Comparison of ENCODE assay signal across 1 cellular context in genomic region chr5:140420665-140421361, GRCh38.
TF ChIP-seq lines count a peak whose summit lies in the region.

No MANE protein-coding gene starts in this region.

TF ChIP-seq in HepG2, 621 proteins besides CTCF, POLR2A, EP300 and RAD21 (continued from another document):
- TF ChIP-seq USF2 (IDR thresholded peaks at IDR 0.05; ENCODE audit: low read depth, low read length), result no peak
- no peak for TF ChIP-seq USF2 (CRISPR knock-in tag; IDR thresholded peaks at IDR 0.05; ENCODE audit: borderline replicate concordance)
- TF ChIP-seq ZNF276 (CRISPR knock-in tag; IDR thresholded peaks at IDR 0.05; ENCODE audit: low read depth), result no peak
- TF ChIP-seq ERF (CRISPR knock-in tag; IDR thresholded peaks at IDR 0.05), result no peak
- TF ChIP-seq ATF7 (IDR thresholded peaks at IDR 0.05), result no peak
- TF ChIP-seq ATF7 (CRISPR knock-in tag; IDR thresholded peaks at IDR 0.05), result no peak
- TF ChIP-seq PTBP1 (IDR thresholded peaks at IDR 0.05; ENCODE audit: low read depth, low read length, poor library complexity, severe bottlenecking), result no peak
- TF ChIP-seq ISX (CRISPR knock-in tag; conservative IDR thresholded peaks at IDR 0.05), result no peak
- TF ChIP-seq SALL1 (CRISPR knock-in tag; IDR thresholded peaks at IDR 0.05), result no peak
- TF ChIP-seq HINFP (CRISPR knock-in tag; IDR thresholded peaks at IDR 0.05; ENCODE audit: low read depth), result no peak
- no peak for TF ChIP-seq TP53 (CRISPR knock-in tag; conservative IDR thresholded peaks at IDR 0.05)
- TF ChIP-seq SKIL (CRISPR knock-in tag; IDR thresholded peaks at IDR 0.05; ENCODE audit: borderline replicate concordance), result no peak
- TF ChIP-seq ZFP62 (CRISPR knock-in tag; IDR thresholded peaks at IDR 0.05), result no peak
- TF ChIP-seq, protein P1, sequence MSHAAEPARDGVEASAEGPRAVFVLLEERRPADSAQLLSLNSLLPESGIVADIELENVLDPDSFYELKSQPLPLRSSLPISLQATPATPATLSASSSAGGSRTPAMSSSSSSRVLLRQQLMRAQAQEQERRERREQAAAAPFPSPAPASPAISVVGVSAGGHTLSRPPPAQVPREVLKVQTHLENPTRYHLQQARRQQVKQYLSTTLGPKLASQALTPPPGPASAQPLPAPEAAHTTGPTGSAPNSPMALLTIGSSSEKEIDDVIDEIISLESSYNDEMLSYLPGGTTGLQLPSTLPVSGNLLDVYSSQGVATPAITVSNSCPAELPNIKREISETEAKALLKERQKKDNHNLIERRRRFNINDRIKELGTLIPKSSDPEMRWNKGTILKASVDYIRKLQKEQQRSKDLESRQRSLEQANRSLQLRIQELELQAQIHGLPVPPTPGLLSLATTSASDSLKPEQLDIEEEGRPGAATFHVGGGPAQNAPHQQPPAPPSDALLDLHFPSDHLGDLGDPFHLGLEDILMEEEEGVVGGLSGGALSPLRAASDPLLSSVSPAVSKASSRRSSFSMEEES (CRISPR knock-in tag; IDR thresholded peaks at IDR 0.05), result no peak
- TF ChIP-seq, protein P2, sequence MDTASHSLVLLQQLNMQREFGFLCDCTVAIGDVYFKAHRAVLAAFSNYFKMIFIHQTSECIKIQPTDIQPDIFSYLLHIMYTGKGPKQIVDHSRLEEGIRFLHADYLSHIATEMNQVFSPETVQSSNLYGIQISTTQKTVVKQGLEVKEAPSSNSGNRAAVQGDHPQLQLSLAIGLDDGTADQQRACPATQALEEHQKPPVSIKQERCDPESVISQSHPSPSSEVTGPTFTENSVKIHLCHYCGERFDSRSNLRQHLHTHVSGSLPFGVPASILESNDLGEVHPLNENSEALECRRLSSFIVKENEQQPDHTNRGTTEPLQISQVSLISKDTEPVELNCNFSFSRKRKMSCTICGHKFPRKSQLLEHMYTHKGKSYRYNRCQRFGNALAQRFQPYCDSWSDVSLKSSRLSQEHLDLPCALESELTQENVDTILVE (CRISPR knock-in tag; IDR thresholded peaks at IDR 0.05), result no peak
- no peak for TF ChIP-seq ZNF3 (CRISPR knock-in tag; IDR thresholded peaks at IDR 0.05)
